In the genomic region with DNA sequence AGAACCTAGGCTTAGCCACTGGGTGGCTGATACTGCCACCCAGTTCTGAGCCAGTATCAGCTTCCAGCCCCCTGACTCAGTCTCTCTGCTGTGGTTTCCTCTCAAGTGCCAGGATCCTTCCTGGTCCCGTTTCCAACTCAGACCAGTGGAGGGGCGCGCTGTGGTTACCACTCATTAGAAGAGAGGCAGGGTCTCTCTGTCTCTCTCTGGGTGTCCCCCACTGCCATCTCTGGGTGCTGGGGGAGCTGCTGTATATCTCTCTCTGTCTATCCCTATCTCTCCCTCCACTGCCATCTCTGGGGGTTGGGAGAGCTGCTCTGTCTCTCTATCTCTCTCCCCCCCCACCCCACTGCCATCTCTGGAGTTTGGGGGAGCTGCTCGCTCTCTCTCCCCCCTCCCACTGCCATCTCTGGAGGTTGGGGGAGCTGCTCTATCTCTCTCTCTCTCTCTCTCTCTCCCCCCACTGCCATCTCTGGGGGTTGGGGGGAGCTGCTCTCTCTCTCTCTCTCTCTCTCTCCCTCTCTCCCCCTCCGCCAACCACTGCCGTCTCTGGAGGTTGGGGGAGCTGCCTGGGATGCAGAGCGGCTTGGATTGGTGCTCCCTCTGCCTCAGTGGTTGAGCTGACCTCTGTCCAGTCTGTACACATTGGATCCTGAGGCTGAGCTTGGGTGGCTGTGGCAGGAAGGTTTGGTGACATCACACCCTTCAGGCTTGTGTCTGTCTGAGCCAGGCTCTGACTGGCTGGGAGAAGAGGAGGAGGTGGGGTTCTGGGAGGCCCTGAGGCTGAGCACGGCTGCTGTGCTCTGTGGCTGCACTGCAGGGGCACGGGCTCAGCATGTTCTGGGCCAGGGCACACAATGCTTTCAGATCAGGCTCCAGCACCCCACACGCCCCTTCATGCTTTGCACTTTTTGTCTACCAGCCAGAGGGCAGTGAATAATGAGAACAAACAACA, we compare ENCODE assay signal across 9 cellular contexts.
DNase-seq lines count a peak whose midpoint lies in the region; ATAC-seq and TF ChIP-seq lines count a peak whose summit lies in the region.
"Had no signal": no experiment of that assay in that cellular context is flagged by ENCODE, and none has a peak within 500 bp of the region (broad histone marks: within the 10 kb centered on the region; RNA-seq: fewer than 3 reads in every experiment).

No MANE protein-coding gene starts in this region.

- peak; percentile 61 to 65 for ATAC-seq in right cardiac atrium
- ATAC-seq in lower lobe of right lung: peak; percentile 66 to 80

- TF ChIP-seq CTCF in right atrium auricular region (IDR thresholded peaks at IDR 0.05) (no peak), lower lobe of right lung (IDR thresholded peaks at IDR 0.05) (no peak), GM13976 (IDR thresholded peaks at IDR 0.05; ENCODE audit: borderline replicate concordance, control extremely low read depth, extremely low read depth, insufficient read depth, missing control alignments) (no peak), left ventricle myocardium inferior (IDR thresholded peaks at IDR 0.05; ENCODE audit: borderline replicate concordance) (no peak)

- 65% methylated on average over 10 of the region's 10 CpGs for WGBS in right cardiac atrium

- in situ Hi-C loops in GM13976 (cut with MboI; ENCODE audit: low sequenced_read_pairs, unreplicated experiment): no loop called here

- no peaks in the 10 kb centered on the region for H3K4me1 ChIP-seq in right cardiac atrium (ENCODE audit: control insufficient read depth, insufficient read depth, low read length)
- H3K4me1 ChIP-seq in right atrium auricular region: no peaks in the 10 kb centered on the region
- H3K4me1 ChIP-seq in lower lobe of right lung: peaks cover 7% of the 10 kb centered on the region
- H3K4me1 ChIP-seq in left ventricle myocardium inferior: no peaks in the 10 kb centered on the region

- no peak overlapping the region for H3K4me3 ChIP-seq in right cardiac atrium (ENCODE audit: low read length)
- H3K4me3 ChIP-seq in right atrium auricular region: no peak overlapping the region
- H3K4me3 ChIP-seq in lower lobe of right lung: no peak overlapping the region
- H3K4me3 ChIP-seq in left ventricle myocardium inferior: no peak overlapping the region

- H3K9me3 ChIP-seq in right cardiac atrium (ENCODE audit: control insufficient read depth, low read length) (no peaks in the 10 kb centered on the region), right atrium auricular region (no peaks in the 10 kb centered on the region), lower lobe of right lung (no peaks in the 10 kb centered on the region), left ventricle myocardium inferior (replicated peaks) (no peaks in the 10 kb centered on the region)

- DNase-seq in right cardiac atrium (no peak), right atrium auricular region (ENCODE audit: low spot score) (no peak), amygdala (lab: John Stamatoyannopoulos, UW) (peak in 55 of 56 donors; percentile 25 to 94 (median 81)), lower lobe of right lung (no peak), NCI-H1694 (lab: John Stamatoyannopoulos, UW) (no peak), SKM-1 (lab: John Stamatoyannopoulos, UW; ENCODE audit: unreplicated experiment) (no peak), GM13976 (ENCODE audit: low spot score) (no peak), left ventricle myocardium inferior (no peak)

- intact Hi-C loops in right cardiac atrium (cut with DNase I): no loop called here
- intact Hi-C loops in lower lobe of right lung (cut with DNase I): no loop called here
- intact Hi-C loops in left ventricle myocardium inferior (cut with micrococcal nuclease): no loop called here

- H3K36me3 ChIP-seq in right atrium auricular region: no peaks in the 10 kb centered on the region
- no peaks in the 10 kb centered on the region for H3K36me3 ChIP-seq in lower lobe of right lung
- H3K36me3 ChIP-seq in left ventricle myocardium inferior: no peaks in the 10 kb centered on the region

- H3K27ac ChIP-seq in right cardiac atrium (ENCODE audit: low read length) (no peak overlapping the region), right atrium auricular region (no peak overlapping the region), lower lobe of right lung (no peak overlapping the region), left ventricle myocardium inferior (replicated peaks) (no peak overlapping the region)
- H3K27ac ChIP-seq: KMS-11 had no signal

- no peaks in the 10 kb centered on the region for H3K27me3 ChIP-seq in right cardiac atrium (ENCODE audit: control insufficient read depth, insufficient read depth)
- no peaks in the 10 kb centered on the region for H3K27me3 ChIP-seq in right atrium auricular region
- H3K27me3 ChIP-seq in lower lobe of right lung (ENCODE audit: low read depth): no peaks in the 10 kb centered on the region
- no peaks in the 10 kb centered on the region for H3K27me3 ChIP-seq in left ventricle myocardium inferior (ENCODE audit: low read depth)

Comparison
In these comparisons a context has a peak if more than half of its experiments do, and no peak if none do; other contexts are left out.
1. DNase-seq: peak in amygdala (55 of 56); none in right cardiac atrium (0 of 3), right atrium auricular region (single experiment), lower lobe of right lung (single experiment), NCI-H1694 (single experiment), SKM-1 (single experiment), GM13976 (single experiment) and left ventricle myocardium inferior (single experiment).